In the genomic region with DNA sequence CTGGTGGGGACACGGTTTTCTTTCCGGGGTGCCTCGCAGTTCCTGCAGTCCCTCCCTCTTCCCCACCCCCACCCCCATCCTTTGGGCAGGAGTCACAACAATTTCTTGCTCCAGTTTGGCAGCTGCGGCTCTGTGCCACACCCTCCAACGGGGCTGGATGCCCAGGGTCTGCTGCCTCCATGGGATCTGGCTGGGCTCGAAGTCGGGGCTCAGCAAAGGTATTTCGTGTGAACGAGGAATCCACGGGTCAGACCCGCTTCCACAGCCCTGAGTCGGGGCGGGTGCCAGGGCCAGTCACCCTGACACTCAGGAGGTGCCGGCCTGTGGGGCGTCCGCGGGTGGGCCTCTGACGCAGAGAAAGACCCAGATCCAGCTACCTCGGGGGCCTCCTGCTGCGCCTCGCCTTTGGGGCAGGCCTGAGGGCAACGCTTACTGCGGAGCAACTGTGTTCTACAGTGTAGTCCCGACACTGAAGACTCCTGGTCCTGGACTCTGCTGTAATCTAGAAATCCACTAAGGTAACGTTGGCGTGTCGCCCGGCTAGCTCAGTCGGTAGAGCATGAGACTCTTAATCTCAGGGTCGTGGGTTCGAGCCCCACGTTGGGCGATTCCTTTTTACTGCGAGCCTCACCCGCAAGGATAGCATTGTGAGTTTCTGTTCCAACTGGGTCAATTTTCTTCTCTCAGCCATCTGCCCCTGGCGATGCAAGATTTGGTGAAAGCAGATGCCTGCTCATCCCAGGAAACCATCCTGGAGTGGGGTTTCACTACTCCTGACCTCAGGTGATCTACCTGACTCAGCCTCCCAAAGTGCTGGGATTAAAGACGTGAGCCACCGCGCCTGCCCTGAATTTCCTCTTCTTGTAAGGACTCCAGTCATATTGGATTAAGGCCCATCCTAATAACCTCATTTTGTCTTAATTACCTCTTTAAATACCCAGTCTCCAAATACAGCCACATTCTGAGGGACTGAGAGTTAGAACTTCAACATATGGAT, we compare ENCODE assay signal across 1 cellular context.
A peak's percentile ranks its signal among the peaks of the same experiment; 100 is the strongest.
TF ChIP-seq lines count a peak whose summit lies in the region.

No MANE protein-coding gene starts in this region.

TF ChIP-seq in K562, 482 proteins besides CTCF, POLR2A, EP300 and RAD21 (continued from another document and continues in another):
- TF ChIP-seq RERE (CRISPR knock-in tag; IDR thresholded peaks at IDR 0.05; ENCODE audit: borderline replicate concordance): no peak
- TF ChIP-seq BRCA1 (IDR thresholded peaks at IDR 0.05): no peak
- TF ChIP-seq BRCA1 (CRISPR knock-in tag; IDR thresholded peaks at IDR 0.05): no peak
- peak; percentile 56; the same call in 1 of the 2 replicates for TF ChIP-seq POLR2G (IDR thresholded peaks at IDR 0.05; ENCODE audit: low read depth, low read length)
- TF ChIP-seq CREB1 (IDR thresholded peaks at IDR 0.05): peak; percentile 27; the same call in 1 of the 2 replicates
- TF ChIP-seq CREB1 (CRISPR knock-in tag; IDR thresholded peaks at IDR 0.05): no peak; the same call in none of the 2 replicates
- 0 out of 2 replicates have a peak, but pooled peaks have one; percentile 31 for TF ChIP-seq EP400 (IDR thresholded peaks at IDR 0.05)
- TF ChIP-seq SOX6 (IDR thresholded peaks at IDR 0.05): peak; percentile 44; the same call in 1 of the 2 replicates
- TF ChIP-seq POLR3A (IDR thresholded peaks at IDR 0.05; ENCODE audit: borderline replicate concordance, extremely low read depth, insufficient read depth, insufficient read length): peak; percentile 88
- TF ChIP-seq HNRNPLL (IDR thresholded peaks at IDR 0.05; ENCODE audit: low read depth, low read length, poor library complexity, severe bottlenecking): peak; percentile 81
- peak; percentile 56; the same call in 1 of the 2 replicates for TF ChIP-seq RBFOX2 (IDR thresholded peaks at IDR 0.05; ENCODE audit: low read depth, low read length)
- TF ChIP-seq ARID1B (IDR thresholded peaks at IDR 0.05): 0 out of 2 replicates have a peak, but pooled peaks have one; percentile 16
- no peak for TF ChIP-seq PTBP1 (IDR thresholded peaks at IDR 0.05; ENCODE audit: low read depth, low read length)
- TF ChIP-seq, protein P1, sequence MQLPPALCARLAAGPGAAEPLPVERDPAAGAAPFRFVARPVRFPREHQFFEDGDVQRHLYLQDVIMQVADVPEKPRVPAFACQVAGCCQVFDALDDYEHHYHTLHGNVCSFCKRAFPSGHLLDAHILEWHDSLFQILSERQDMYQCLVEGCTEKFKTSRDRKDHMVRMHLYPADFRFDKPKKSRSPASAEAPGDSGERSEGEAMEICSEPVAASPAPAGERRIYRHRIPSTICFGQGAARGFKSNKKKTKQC (CRISPR knock-in tag; IDR thresholded peaks at IDR 0.05): 0 out of 2 replicates have a peak, but pooled peaks have one; percentile 22
- TF ChIP-seq ZNF407 (IDR thresholded peaks at IDR 0.05; ENCODE audit: low read depth): peak; percentile 69; the same call in 1 of the 2 replicates
- peak; percentile 63; the same call in 1 of the 2 replicates for TF ChIP-seq ZSCAN29 (IDR thresholded peaks at IDR 0.05)
- TF ChIP-seq NFIC (IDR thresholded peaks at IDR 0.05): peak; percentile 88
- TF ChIP-seq MTA3 (IDR thresholded peaks at IDR 0.05; ENCODE audit: borderline replicate concordance): 0 out of 2 replicates have a peak, but pooled peaks have one; percentile 56
- no peak for TF ChIP-seq NELFE (IDR thresholded peaks at IDR 0.05; ENCODE audit: insufficient read depth, insufficient read length)
- no peak; the same call in 1 of the 2 replicates for TF ChIP-seq MYNN (IDR thresholded peaks at IDR 0.05)
- TF ChIP-seq MYNN (CRISPR knock-in tag; IDR thresholded peaks at IDR 0.05): no peak
- TF ChIP-seq THRB (CRISPR knock-in tag; conservative IDR thresholded peaks at IDR 0.05): no peak
- no peak for TF ChIP-seq ATF1 (CRISPR knock-in tag; IDR thresholded peaks at IDR 0.05)
- peak; percentile 52 for TF ChIP-seq ATF1 (tag; IDR thresholded peaks at IDR 0.05)
- peak; percentile 14; the same call in 1 of the 2 replicates for TF ChIP-seq CHAMP1 (IDR thresholded peaks at IDR 0.05)
- peak; percentile 87 for TF ChIP-seq CXXC5 (CRISPR knock-in tag; IDR thresholded peaks at IDR 0.05)
- 0 out of 2 replicates have a peak, but pooled peaks have one; percentile 18 for TF ChIP-seq ZNF764 (CRISPR knock-in tag; IDR thresholded peaks at IDR 0.05; ENCODE audit: low read depth)
- no peak for TF ChIP-seq KDM2B (CRISPR knock-in tag; IDR thresholded peaks at IDR 0.05)
- 0 out of 4 replicates have a peak, but pooled peaks of 1 of the 2 experiments have one; percentile 24 for TF ChIP-seq RCOR1 (IDR thresholded peaks at IDR 0.05; ENCODE audit: borderline replicate concordance in 1 of 2, low read depth in 2 of 2, low read length in 2 of 2)
- no peak for TF ChIP-seq RBM39 (optimal IDR thresholded peaks at IDR 0.05; ENCODE audit: low read depth, low read length)
- TF ChIP-seq ZFX (CRISPR knock-in tag; IDR thresholded peaks at IDR 0.05): peak; percentile 59
- TF ChIP-seq BMI1 (IDR thresholded peaks at IDR 0.05; ENCODE audit: low read length): no peak
- TF ChIP-seq L3MBTL2 (IDR thresholded peaks at IDR 0.05): peak; percentile 71
